In genomic region chr4:98930311-98930865, GRCh38 we compare ENCODE assay signal across 8 cellular contexts. TPM values are rescaled to one million over a fixed set of nuclear protein-coding genes. Genes with fewer than 3 reads are reported as not detected.
DNase-seq lines count a peak whose midpoint lies in the region; ATAC-seq and TF ChIP-seq lines count a peak whose summit lies in the region.

No MANE protein-coding gene starts in this region.

- no peaks in the 10 kb centered on the region for H3K36me3 Mint-ChIP-seq in endothelial cell (ENCODE audit: low read depth, unreplicated experiment)

- intact Hi-C loops in PC-9 (cut with micrococcal nuclease; ENCODE audit: unreplicated experiment): loop anchor here (5.0 kb wide), 1 partner anchor 517 kb away; no protein-coding TSS in a partner anchor
- intact Hi-C loops in gastrocnemius medialis (cut with DNase I; ENCODE audit: low total_unique reads): loop anchor here (1.0 to 10.0 kb wide), 3 partner anchors 65 to 964 kb away; partner anchors contain the start of genes C4orf54, LAMTOR3 and METAP1
- intact Hi-C loops in head of caudate nucleus (cut with DNase I): no loop called here

- TF ChIP-seq POLR2A in gastrocnemius medialis (IDR thresholded peaks at IDR 0.05): no peak

- peaks cover 12% of the 10 kb centered on the region for H3K27me3 Mint-ChIP-seq in endothelial cell (ENCODE audit: unreplicated experiment)

- H3K9me2 ChIP-seq in PC-9 (ENCODE audit: insufficient read depth): no peaks in the 10 kb centered on the region

- H3K4me3 Mint-ChIP-seq in endothelial cell (ENCODE audit: unreplicated experiment): peak overlapping the region; percentile 100

- H4K20me1 ChIP-seq in PC-9 (ENCODE audit: insufficient read depth): peaks cover 25% of the 10 kb centered on the region

- H3F3A ChIP-seq in PC-9 (ENCODE audit: insufficient read depth, low read depth): peaks cover 16% of the 10 kb centered on the region

- CTCF ChIA-PET in PC-9 (lab: Charles Lee): no interaction called here

- peaks cover 35% of the 10 kb centered on the region for H3K79me2 ChIP-seq in PC-9 (ENCODE audit: low read depth)

- H3K9me3 ChIP-seq in PC-9 (ENCODE audit: insufficient read depth, low read depth): no peaks in the 10 kb centered on the region; the same call in 1 of the 2 replicates
- H3K9me3 ChIP-seq in gastrocnemius medialis: no peaks in the 10 kb centered on the region

- DNase-seq in GM12864 (ENCODE audit: low read depth) (no peak), PC-9 (no peak), endothelial cell (ENCODE audit: low spot score) (no peak), gastrocnemius medialis (no peak), AG08396 (ENCODE audit: low spot score) (no peak), DMS53 (lab: John Stamatoyannopoulos, UW) (no peak), head of caudate nucleus (no peak)

- H3K36me3 ChIP-seq in PC-9 (ENCODE audit: low read depth) (0 out of 2 replicates have a peak, but pooled peaks cover 6% of the 10 kb centered on the region), gastrocnemius medialis (no peaks in the 10 kb centered on the region)

- H3K4me3 ChIP-seq in GM12864 (ENCODE audit: low read depth, low read length) (peak overlapping the region; percentile 87; the same call in 1 of the 2 replicates), PC-9 (peak overlapping the region; percentile 90; the same call in 1 of the 2 replicates), gastrocnemius medialis (peak overlapping the region; percentile 86 to 99 (median 93))

- H3K27ac Mint-ChIP-seq in endothelial cell (ENCODE audit: unreplicated experiment): no peak overlapping the region

- in situ Hi-C loops in gastrocnemius medialis (cut with MboI; ENCODE audit: low sequenced_read_pairs in 4 of 4): loop anchor here (10.0 to 25.0 kb wide), 4 partner anchors 64 to 482 kb away; partner anchors contain the start of gene METAP1 (in 1 of the 4)

- H3K4me1 ChIP-seq in PC-9 (replicated peaks; ENCODE audit: insufficient read depth) (peaks cover 31% of the 10 kb centered on the region), gastrocnemius medialis (peaks cover 19 to 32% of the 10 kb centered on the region in 2 donors)

- BruUV-seq in PC-9 (replicated peaks; lab: Mats Ljungman, UMichigan): no TSS peak

- H3K27ac ChIP-seq in PC-9: peak overlapping the region; percentile 95
- H3K27ac ChIP-seq in gastrocnemius medialis: peak overlapping the region; percentile 98 to 100 (median 98)

- H3K9me3 Mint-ChIP-seq in endothelial cell (ENCODE audit: unreplicated experiment): peaks cover 3% of the 10 kb centered on the region

- H3K27me3 ChIP-seq in PC-9 (ENCODE audit: insufficient read depth, low read depth) (no peaks in the 10 kb centered on the region), gastrocnemius medialis (no peaks in the 10 kb centered on the region)

- peaks cover 9% of the 10 kb centered on the region for H3K4me1 Mint-ChIP-seq in endothelial cell (ENCODE audit: unreplicated experiment)

- 0 out of 2 replicates have a peak overlapping the region, but pooled peaks have one; percentile 7 for H2AFZ ChIP-seq in PC-9

- H3K4me2 ChIP-seq in PC-9: peak overlapping the region; percentile 93

- TF ChIP-seq CTCF in GM12864 (IDR thresholded peaks at IDR 0.05; ENCODE audit: low read depth, low read length, missing control alignments): no peak
- TF ChIP-seq CTCF in PC-9 (conservative IDR thresholded peaks at IDR 0.05): no peak
- TF ChIP-seq CTCF in endothelial cell (IDR thresholded peaks at IDR 0.05; ENCODE audit: unreplicated experiment): no peak
- TF ChIP-seq CTCF in gastrocnemius medialis (IDR thresholded peaks at IDR 0.05 in 4 of 5, conservative IDR thresholded peaks at IDR 0.05 in 1 of 5): no peak

- ATAC-seq in gastrocnemius medialis (no peak), GM18517 (IDR thresholded peaks at IDR 0.05; ENCODE audit: unreplicated experiment) (no peak)

- POLR2A ChIA-PET in PC-9 (lab: Charles Lee; ENCODE audit: unreplicated experiment): interaction anchor here (0.5 kb wide), 1 partner anchor 371 kb away, joined by 3 read pairs; no protein-coding TSS in a partner anchor

RNA-seq across cellular contexts. Expression of gene EIF4E, which starts 1.5 kb away (rescaled TPM):
- total RNA-seq in PC-9 (2021) (47.1 and 59.6 TPM in 2 replicates), endothelial cell (ENCODE audit: unreplicated experiment) (78.9 TPM), gastrocnemius medialis (10 to 100 TPM; 35.7 to 67.5 (median 56.0) TPM)
